15 cellular contexts compared by ENCODE assay signal in the genomic region with DNA sequence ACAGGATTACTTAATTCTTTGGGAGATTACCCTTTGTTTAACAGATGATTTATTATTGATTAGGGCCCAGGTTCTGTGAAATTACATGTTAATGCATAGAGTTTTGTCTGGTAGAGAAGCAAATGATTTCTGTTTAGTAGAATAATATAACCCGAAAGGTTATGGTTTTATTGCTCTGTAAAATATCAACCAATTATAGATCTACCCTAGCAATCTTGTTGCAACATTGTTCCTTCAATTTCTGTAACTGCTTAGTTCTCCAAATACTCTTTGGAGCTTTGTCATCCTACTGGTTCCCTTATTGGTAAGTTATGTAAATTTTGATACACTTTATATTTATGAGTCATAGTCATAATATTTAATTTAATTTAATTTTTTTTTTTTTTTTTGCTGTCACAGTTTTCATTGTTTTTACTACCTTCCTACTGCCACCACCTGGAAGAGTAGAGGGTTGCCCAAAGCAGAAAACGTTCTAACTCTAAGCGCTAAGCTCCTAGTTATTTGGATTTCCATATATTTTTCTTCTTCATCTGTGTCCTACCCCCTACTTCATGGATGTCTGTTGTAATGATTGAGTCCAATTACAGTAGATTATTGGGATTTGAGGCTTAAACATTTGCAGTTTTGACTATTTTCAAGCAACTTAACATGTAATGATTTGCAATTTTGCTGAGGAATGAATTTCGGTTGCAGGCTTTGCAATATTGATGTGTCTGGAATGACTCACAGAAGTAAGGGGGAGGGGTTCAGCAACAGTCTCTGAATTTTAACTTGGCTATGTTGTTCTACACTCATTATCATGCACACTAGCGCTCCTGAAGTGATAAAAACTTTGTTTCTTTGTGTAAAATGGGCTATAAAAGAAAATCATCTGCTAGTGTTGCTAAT. TPM values are rescaled to one million over a fixed set of nuclear protein-coding genes. Genes with fewer than 3 reads are reported as not detected.
DNase-seq lines count a peak whose midpoint lies in the region; ATAC-seq and TF ChIP-seq lines count a peak whose summit lies in the region.
"Had no signal": no experiment of that assay in that cellular context is flagged by ENCODE, and none has a peak within 500 bp of the region (broad histone marks: within the 10 kb centered on the region; RNA-seq: fewer than 3 reads in every experiment).

No MANE protein-coding gene starts in this region.

- no peak for TF ChIP-seq POLR2A in HCT116 (IDR thresholded peaks at IDR 0.05; ENCODE audit: borderline replicate concordance, extremely low read depth, insufficient read depth, insufficient read length)

- peak; percentile 72 for ATAC-seq in HCT116
- ATAC-seq: naive thymus-derived CD4-positive, alpha-beta T cell; stimulated activated naive CD8-positive, alpha-beta T cell treated with anti-CD3 and anti-CD28 coated beads, Interleukin-15, Interleukin-2, amounts not matched to agents 100 U/mL and 50 U/mL, for 24 hours had no signal

- H3K9me3 ChIP-seq in HCT116 (ENCODE audit: control insufficient read depth in 1 of 2, insufficient read depth in 1 of 2, low read depth in 1 of 2, low read length in 2 of 2), result no peaks in the 10 kb centered on the region
- no peaks in the 10 kb centered on the region for H3K9me3 ChIP-seq in OCI-LY7 (ENCODE audit: low read length)
- H3K9me3 ChIP-seq: BLaER1 had no signal

- H2AFZ ChIP-seq in HCT116 (ENCODE audit: low read depth, low read length, poor library complexity, severe bottlenecking), result peak overlapping the region; percentile 48
- no peak overlapping the region for H2AFZ ChIP-seq in OCI-LY7 (ENCODE audit: low read length)

- RAD21 ChIA-PET in HCT116 (lab: Charles Lee; ENCODE audit: low non-redundant PET in 1 of 2, low total read pairs in 2 of 2, uncharacterized antibody in 2 of 2, unreplicated experiment in 2 of 2), result interaction anchor here (0.7 kb wide), 2 partner anchors 22 to 73 kb away, joined by 3 read pairs; no protein-coding TSS in a partner anchor

- intact Hi-C loops in Calu3 (cut with micrococcal nuclease; ENCODE audit: unreplicated experiment) (no loop called here), HCT116 (cut with micrococcal nuclease) (no loop called here), OCI-LY7 (cut with micrococcal nuclease; ENCODE audit: unreplicated experiment) (no loop called here)

- no peaks in the 10 kb centered on the region for H3K4me1 Mint-ChIP-seq in Calu3 (ENCODE audit: low read depth, unreplicated experiment)
- no peaks in the 10 kb centered on the region for H3K4me1 Mint-ChIP-seq in activated naive CD4-positive, alpha-beta T cell treated with anti-CD3 and anti-CD28 coated beads, Interleukin-2, amount 10 ng/mL, durations not matched to agents 7 days and 5 days
- H3K4me1 Mint-ChIP-seq: naive thymus-derived CD4-positive, alpha-beta T cell had no signal

- no peak overlapping the region for H3K4me3 ChIP-seq in HCT116 (replicated peaks in 1 of 2; ENCODE audit: low read depth in 1 of 2, low read length in 2 of 2)
- no peak overlapping the region for H3K4me3 ChIP-seq in OCI-LY7 (ENCODE audit: low read depth, low read length, poor library complexity, severe bottlenecking)
- H3K4me3 ChIP-seq: BLaER1 had no signal

- H3K4me2 ChIP-seq in HCT116 (ENCODE audit: low read length) (no peak overlapping the region), OCI-LY7 (ENCODE audit: low read length) (no peak overlapping the region)
- H3K4me2 ChIP-seq: BLaER1 had no signal

- H3K36me3 ChIP-seq in HCT116 (ENCODE audit: control insufficient read depth in 1 of 2, insufficient read depth in 2 of 2, low read length in 2 of 2) (no peaks in the 10 kb centered on the region), OCI-LY7 (ENCODE audit: insufficient read depth, low read length) (no peaks in the 10 kb centered on the region)
- H3K36me3 ChIP-seq: BLaER1 had no signal

- POLR2A ChIA-PET in HCT116 (lab: Charles Lee) (no interaction called here), OCI-LY7 (lab: Charles Lee) (interaction anchor here (0.5 to 0.7 kb wide), 2 partner anchors 51 to 246 kb away, joined by 3 read pairs; no protein-coding TSS in a partner anchor)

- H3K27ac Mint-ChIP-seq in Calu3 (ENCODE audit: unreplicated experiment), result no peak overlapping the region
- H3K27ac Mint-ChIP-seq in activated naive CD4-positive, alpha-beta T cell treated with anti-CD3 and anti-CD28 coated beads, Interleukin-2, amount 10 ng/mL, durations not matched to agents 7 days and 5 days, result no peak overlapping the region
- H3K27ac Mint-ChIP-seq: dendritic cell treated with granulocyte-macrophage colony-stimulating factor and Interleukin-4, amounts not matched to agents 40 ng/mL and 50 ng/mL, for 4 days; naive thymus-derived CD4-positive, alpha-beta T cell had no signal

- no peaks in the 10 kb centered on the region for H3K27me3 ChIP-seq in HCT116 (ENCODE audit: insufficient read depth, low read length)
- H3K27me3 ChIP-seq: BLaER1 had no signal

- H4K20me1 ChIP-seq in HCT116 (ENCODE audit: insufficient read depth) (no peaks in the 10 kb centered on the region), OCI-LY7 (ENCODE audit: insufficient read depth, low read length) (no peaks in the 10 kb centered on the region)
- H4K20me1 ChIP-seq: BLaER1 had no signal

- DNase-seq in Calu3 (peak; percentile 4), HCT116 (ENCODE audit: low read depth, low spot score) (no peak), OCI-LY7 (ENCODE audit: low spot score) (no peak), fibroblast of peridontal ligament (ENCODE audit: extremely low read depth) (peak; percentile 59), cerebellar cortex (ENCODE audit: low spot score) (no peak), NCI-H510A treated with DMSO at 0.1 percent for 48 hours (lab: John Stamatoyannopoulos, UW) (no peak)
- no peak for DNase-seq in central memory CD4-positive, alpha-beta T cell
- DNase-seq in activated naive CD4-positive, alpha-beta T cell treated with anti-CD3 and anti-CD28 coated beads, Interleukin-2, amount 10 ng/mL, durations not matched to agents 7 days and 5 days, result no peak
- DNase-seq: activated CD4-positive, CD25-positive, alpha-beta regulatory T cell; activated effector memory CD4-positive, alpha-beta T cell treated with Interleukin-2 at 50 U/mL for 16 hours; naive thymus-derived CD4-positive, alpha-beta T cell; NCI-H1694; stimulated activated naive CD8-positive, alpha-beta T cell treated with anti-CD3 and anti-CD28 coated beads, Interleukin-15, Interleukin-2, amounts not matched to agents 100 U/mL and 50 U/mL, for 24 hours had no signal

- H3K4me1 ChIP-seq in HCT116 (ENCODE audit: control insufficient read depth in 1 of 2, insufficient read depth in 2 of 2, low read length in 2 of 2), result peaks cover 0 to 5% of the 10 kb centered on the region in 2 experiments; a peak in 1 of 4 replicates
- H3K4me1 ChIP-seq in OCI-LY7 (ENCODE audit: insufficient read depth, low read length, poor library complexity, severe bottlenecking), result no peaks in the 10 kb centered on the region
- H3K4me1 ChIP-seq: BLaER1 had no signal

- no peaks in the 10 kb centered on the region for H3K9me3 Mint-ChIP-seq in Calu3 (ENCODE audit: low read depth, unreplicated experiment)
- no peaks in the 10 kb centered on the region for H3K9me3 Mint-ChIP-seq in activated naive CD4-positive, alpha-beta T cell treated with anti-CD3 and anti-CD28 coated beads, Interleukin-2, amount 10 ng/mL, durations not matched to agents 7 days and 5 days
- H3K9me3 Mint-ChIP-seq: dendritic cell treated with granulocyte-macrophage colony-stimulating factor and Interleukin-4, amounts not matched to agents 40 ng/mL and 50 ng/mL, for 4 days; naive thymus-derived CD4-positive, alpha-beta T cell had no signal

- CTCF ChIA-PET in Calu3 (lab: Charles Lee) (interaction anchor here (0.7 to 1.2 kb wide), 5 partner anchors 9 to 279 kb away, joined by 3 to 6 read pairs (median 4); partner anchors contain the start of gene CAVIN2), HCT116 (lab: Charles Lee) (interaction anchor here (1.0 to 1.2 kb wide), 4 partner anchors 11 to 163 kb away, joined by 3 read pairs; no protein-coding TSS in a partner anchor), OCI-LY7 (lab: Charles Lee; ENCODE audit: unreplicated experiment) (no interaction called here)
- CTCF ChIA-PET in activated naive CD4-positive, alpha-beta T cell treated with anti-CD3 and anti-CD28 coated beads, Interleukin-2, amount 10 ng/mL, durations not matched to agents 7 days and 5 days (lab: Charles Lee), result interaction anchor here (1.5 kb wide), 1 partner anchor 11 kb away, joined by 5 read pairs; no protein-coding TSS in a partner anchor

- no peaks in the 10 kb centered on the region for H3K9me2 ChIP-seq in HCT116 (ENCODE audit: insufficient read depth)
- no peaks in the 10 kb centered on the region for H3K9me2 ChIP-seq in OCI-LY7 (ENCODE audit: insufficient read depth, low read length)

- no peak for TF ChIP-seq CTCF in Calu3 (IDR thresholded peaks at IDR 0.05; ENCODE audit: unreplicated experiment)
- peak; percentile 11 to 26 (median 22); a peak in 2 of 6 replicates for TF ChIP-seq CTCF in HCT116 (IDR thresholded peaks at IDR 0.05 in 2 of 3, conservative IDR thresholded peaks at IDR 0.05 in 1 of 3; ENCODE audit: borderline replicate concordance in 1 of 3, insufficient read depth in 1 of 3, low read depth in 2 of 3, low read length in 2 of 3)
- 0 out of 2 replicates have a peak, but pooled peaks have one; percentile 29 for TF ChIP-seq CTCF in OCI-LY7 (conservative IDR thresholded peaks at IDR 0.05; ENCODE audit: low read length)

- no peak overlapping the region for H3K9ac ChIP-seq in HCT116 (ENCODE audit: low read length)
- H3K9ac ChIP-seq: BLaER1 had no signal

- H3K4me3 Mint-ChIP-seq in Calu3 (ENCODE audit: low read depth, unreplicated experiment), result no peak overlapping the region
- H3K4me3 Mint-ChIP-seq in activated naive CD4-positive, alpha-beta T cell treated with anti-CD3 and anti-CD28 coated beads, Interleukin-2, amount 10 ng/mL, durations not matched to agents 7 days and 5 days, result no peak overlapping the region
- H3K4me3 Mint-ChIP-seq: dendritic cell treated with granulocyte-macrophage colony-stimulating factor and Interleukin-4, amounts not matched to agents 40 ng/mL and 50 ng/mL, for 4 days; naive thymus-derived CD4-positive, alpha-beta T cell had no signal

- BruUV-seq in Calu3 (replicated peaks; lab: Mats Ljungman, UMichigan), result no TSS peak
- BruUV-seq in HCT116 (replicated peaks; lab: Mats Ljungman, UMichigan), result no TSS peak
- no TSS peak for BruUV-seq in OCI-LY7 (replicated peaks; lab: Mats Ljungman, UMichigan)

- H3K79me2 ChIP-seq in HCT116 (ENCODE audit: insufficient read depth, low read length) (no peaks in the 10 kb centered on the region), OCI-LY7 (ENCODE audit: insufficient read depth, low read depth, low read length) (no peaks in the 10 kb centered on the region)

- no peaks in the 10 kb centered on the region for H3K27me3 Mint-ChIP-seq in Calu3 (ENCODE audit: unreplicated experiment)
- H3K27me3 Mint-ChIP-seq in activated naive CD4-positive, alpha-beta T cell treated with anti-CD3 and anti-CD28 coated beads, Interleukin-2, amount 10 ng/mL, durations not matched to agents 7 days and 5 days, result peaks cover 13% of the 10 kb centered on the region
- H3K27me3 Mint-ChIP-seq: dendritic cell treated with granulocyte-macrophage colony-stimulating factor and Interleukin-4, amounts not matched to agents 40 ng/mL and 50 ng/mL, for 4 days had no signal

- no peak; the same call in 1 of the 2 replicates for TF ChIP-seq RAD21 in HCT116 (IDR thresholded peaks at IDR 0.05; ENCODE audit: low read depth)

- H3K36me3 Mint-ChIP-seq in Calu3 (ENCODE audit: insufficient read depth, unreplicated experiment), result no peaks in the 10 kb centered on the region
- H3K36me3 Mint-ChIP-seq in activated naive CD4-positive, alpha-beta T cell treated with anti-CD3 and anti-CD28 coated beads, Interleukin-2, amount 10 ng/mL, durations not matched to agents 7 days and 5 days, result no peaks in the 10 kb centered on the region
- H3K36me3 Mint-ChIP-seq: naive thymus-derived CD4-positive, alpha-beta T cell had no signal

- H3K27ac ChIP-seq in HCT116 (ENCODE audit: low read depth, low read length), result no peak overlapping the region
- H3K27ac ChIP-seq in OCI-LY7 (ENCODE audit: low read depth, low read length, poor library complexity, severe bottlenecking), result no peak overlapping the region
- H3K27ac ChIP-seq: BLaER1 had no signal

RNA-seq across cellular contexts. Expression of gene NABP1, which starts 51.0 kb away (rescaled TPM):
- 63.9 and 71.8 TPM in 2 replicates for total RNA-seq in Calu3 (2022)
- total RNA-seq in HCT116 (2021; ENCODE audit: unreplicated experiment), result 39.3 TPM
- 9.4 and 14.2 TPM in 2 replicates for polyA plus RNA-seq in HCT116 (2012)
- 16.7 and 18.9 TPM in 2 replicates for total RNA-seq in OCI-LY7 (2014; rRNA removed; shearing (Covaris generic))
- total RNA-seq in OCI-LY7 (2022), result 36.0 and 42.5 TPM in 2 replicates

Comparison
In these comparisons a context has a peak if more than half of its experiments do, and no peak if none do; other contexts are left out.
1. DNase-seq: peak in Calu3 (single experiment) and fibroblast of peridontal ligament (single experiment); none in HCT116 (single experiment), OCI-LY7 (single experiment), central memory CD4-positive, alpha-beta T cell (single experiment), activated naive CD4-positive, alpha-beta T cell treated with anti-CD3 and anti-CD28 coated beads, Interleukin-2, amount 10 ng/mL, durations not matched to agents 7 days and 5 days (single experiment), cerebellar cortex (single experiment) and NCI-H510A treated with DMSO at 0.1 percent for 48 hours (single experiment).